1 cellular context compared by ENCODE assay signal in genomic region chr11:295351-296205, GRCh38.
TF ChIP-seq lines count a peak whose summit lies in the region.

No MANE protein-coding gene starts in this region.

TF ChIP-seq in K562, 482 proteins besides CTCF, POLR2A, EP300 and RAD21:
- no peak for TF ChIP-seq MBD1 (CRISPR knock-in tag; IDR thresholded peaks at IDR 0.05)
- TF ChIP-seq, protein P1, sequence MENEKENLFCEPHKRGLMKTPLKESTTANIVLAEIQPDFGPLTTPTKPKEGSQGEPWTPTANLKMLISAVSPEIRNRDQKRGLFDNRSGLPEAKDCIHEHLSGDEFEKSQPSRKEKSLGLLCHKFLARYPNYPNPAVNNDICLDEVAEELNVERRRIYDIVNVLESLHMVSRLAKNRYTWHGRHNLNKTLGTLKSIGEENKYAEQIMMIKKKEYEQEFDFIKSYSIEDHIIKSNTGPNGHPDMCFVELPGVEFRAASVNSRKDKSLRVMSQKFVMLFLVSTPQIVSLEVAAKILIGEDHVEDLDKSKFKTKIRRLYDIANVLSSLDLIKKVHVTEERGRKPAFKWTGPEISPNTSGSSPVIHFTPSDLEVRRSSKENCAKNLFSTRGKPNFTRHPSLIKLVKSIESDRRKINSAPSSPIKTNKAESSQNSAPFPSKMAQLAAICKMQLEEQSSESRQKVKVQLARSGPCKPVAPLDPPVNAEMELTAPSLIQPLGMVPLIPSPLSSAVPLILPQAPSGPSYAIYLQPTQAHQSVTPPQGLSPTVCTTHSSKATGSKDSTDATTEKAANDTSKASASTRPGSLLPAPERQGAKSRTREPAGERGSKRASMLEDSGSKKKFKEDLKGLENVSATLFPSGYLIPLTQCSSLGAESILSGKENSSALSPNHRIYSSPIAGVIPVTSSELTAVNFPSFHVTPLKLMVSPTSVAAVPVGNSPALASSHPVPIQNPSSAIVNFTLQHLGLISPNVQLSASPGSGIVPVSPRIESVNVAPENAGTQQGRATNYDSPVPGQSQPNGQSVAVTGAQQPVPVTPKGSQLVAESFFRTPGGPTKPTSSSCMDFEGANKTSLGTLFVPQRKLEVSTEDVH (IDR thresholded peaks at IDR 0.05; ENCODE audit: low read depth, partially characterized antibody): no peak
- TF ChIP-seq RBFOX2 (IDR thresholded peaks at IDR 0.05; ENCODE audit: low read depth, low read length): peak; percentile 46; the same call in 1 of the 2 replicates
